Comparison of ENCODE assay signal across 30 cellular contexts in genomic region chr1:99843760-99844159, GRCh38. TPM values are rescaled to one million over a fixed set of nuclear protein-coding genes. Genes with fewer than 3 reads are reported as not detected.
DNase-seq lines count a peak whose midpoint lies in the region; ATAC-seq, FAIRE-seq and TF ChIP-seq lines count a peak whose summit lies in the region.
"Had no signal": no experiment of that assay in that cellular context is flagged by ENCODE, and none has a peak within 500 bp of the region (broad histone marks: within the 10 kb centered on the region; RNA-seq: fewer than 3 reads in every experiment).

No MANE protein-coding gene starts in this region.

- 31% methylated on average over 2 of the region's 2 CpGs for WGBS in mammary epithelial cell (ENCODE audit: low coverage, missing lambda C conversion rate)
- 47 to 52% (median 52%) methylated on average over 2 of the region's 2 CpGs for WGBS in psoas muscle, 3 donors

- no peaks in the 10 kb centered on the region for H3K27me3 ChIP-seq in mammary epithelial cell (ENCODE audit: insufficient read depth, low read length)
- H3K27me3 ChIP-seq in breast epithelium, result no peaks in the 10 kb centered on the region
- no peaks in the 10 kb centered on the region for H3K27me3 ChIP-seq in psoas muscle (ENCODE audit: insufficient read depth in 3 of 3, low read length in 2 of 3)
- H3K27me3 ChIP-seq: foreskin keratinocyte, spleen had no signal

- FAIRE-seq in GM12892 (lab: Jason Lieb, UNC), result no peak
- FAIRE-seq: D721Med had no signal

- BruUV-seq in mammary epithelial cell (replicated peaks; lab: Mats Ljungman, UMichigan), result no TSS peak

- intact Hi-C loops in mammary epithelial cell (cut with micrococcal nuclease) (no loop called here), breast epithelium (cut with DNase I; ENCODE audit: low total_unique reads) (no loop called here), psoas muscle (cut with DNase I) (no loop called here), mucosa of descending colon (cut with DNase I, micrococcal nuclease) (no loop called here)

- CTCF ChIA-PET in mammary epithelial cell (lab: Charles Lee; ENCODE audit: low non-redundant PET), result no interaction called here

- TF ChIP-seq POLR2A in breast epithelium (IDR thresholded peaks at IDR 0.05), result no peak
- no peak for TF ChIP-seq POLR2A in GM12892 (IDR thresholded peaks at IDR 0.05; ENCODE audit: low read depth, low read length)

- ATAC-seq in psoas muscle (peak in 3 of 4 donors; percentile 48 to 77 (median 56)), GM21737 (IDR thresholded peaks at IDR 0.05; ENCODE audit: unreplicated experiment) (no peak), mucosa of descending colon (no peak)
- ATAC-seq: activated CD8-positive, alpha-beta T cell treated with anti-CD3 and anti-CD28 coated beads for 36 hours; activated T-helper 17 cell treated with anti-CD3 and anti-CD28 coated beads, Interleukin-2, amount 50 U/mL, for 72 hours; effector memory CD8-positive, alpha-beta T cell; foreskin keratinocyte; left colon; natural killer cell; T-helper 17 cell had no signal

- DNase-seq in mammary epithelial cell, result no peak
- DNase-seq in breast epithelium (ENCODE audit: low spot score in 2 of 2), result no peak
- peak; percentile 65 for DNase-seq in foreskin melanocyte
- no peak for DNase-seq in psoas muscle
- no peak for DNase-seq in GM12892 (ENCODE audit: insufficient read length)
- DNase-seq in mucosa of descending colon, result no peak
- no peak for DNase-seq in DMS79 treated with DMSO at 0.1 percent for 48 hours (lab: John Stamatoyannopoulos, UW)
- DNase-seq: 8988T; activated CD4-positive, alpha-beta T cell treated with anti-CD3 and anti-CD28 coated beads for 1 hour; activated CD8-positive, alpha-beta T cell treated with anti-CD3 and anti-CD28 coated beads for 36 hours; activated naive CD4-positive, alpha-beta T cell treated with anti-CD3 and anti-CD28 coated beads, Interleukin-2, amount 50 U/mL, for 16 hours; amniotic stem cell; cortex of kidney; effector memory CD8-positive, alpha-beta T cell; EL; foreskin keratinocyte; H9; left colon; natural killer cell; NCI-H1417; NCI-H2081 treated with DMSO at 0.1 percent for 48 hours; NCI-H345; retina; SK-N-SH; spleen; T-helper 17 cell had no signal

- no peak overlapping the region for H3K27ac ChIP-seq in mammary epithelial cell (ENCODE audit: insufficient read depth, low read depth, low read length)
- no peak overlapping the region for H3K27ac ChIP-seq in breast epithelium
- H3K27ac ChIP-seq in psoas muscle, result peak overlapping the region; percentile 64
- H3K27ac ChIP-seq: foreskin keratinocyte, RWPE1 had no signal

- no peaks in the 10 kb centered on the region for H4K20me1 ChIP-seq in mammary epithelial cell (ENCODE audit: insufficient read depth, low read length)

- no peak overlapping the region for H3K9ac ChIP-seq in mammary epithelial cell (ENCODE audit: insufficient read depth, low read length)
- H3K9ac ChIP-seq: SK-N-SH had no signal

- H3K79me2 ChIP-seq in mammary epithelial cell (ENCODE audit: insufficient read depth, low read length), result no peaks in the 10 kb centered on the region

- no peak for TF ChIP-seq CTCF in mammary epithelial cell (conservative IDR thresholded peaks at IDR 0.05 in 1 of 2, IDR thresholded peaks at IDR 0.05 in 1 of 2; ENCODE audit: extremely low read depth in 1 of 2, insufficient read depth in 1 of 2, low read depth in 1 of 2, low read length in 2 of 2)
- TF ChIP-seq CTCF in breast epithelium (IDR thresholded peaks at IDR 0.05), result no peak
- TF ChIP-seq CTCF in psoas muscle (IDR thresholded peaks at IDR 0.05), result no peak
- TF ChIP-seq CTCF in mucosa of descending colon (IDR thresholded peaks at IDR 0.05), result no peak

- H3K4me3 ChIP-seq in mammary epithelial cell (replicated peaks in 1 of 3; ENCODE audit: insufficient read depth in 1 of 3, low read depth in 2 of 3, low read length in 3 of 3), result no peak overlapping the region
- H3K4me3 ChIP-seq in breast epithelium, result no peak overlapping the region
- H3K4me3 ChIP-seq in psoas muscle, result no peak overlapping the region
- H3K4me3 ChIP-seq in mucosa of descending colon, result no peak overlapping the region
- H3K4me3 ChIP-seq: spleen had no signal

- H2AFZ ChIP-seq in mammary epithelial cell (ENCODE audit: low read depth, low read length), result peak overlapping the region; percentile 42

- dilution Hi-C loops in mammary epithelial cell (cut with HindIII; ENCODE audit: low sequenced_read_pairs), result no loop called here

- in situ Hi-C loops in mammary epithelial cell (cut with MboI; ENCODE audit: low sequenced_read_pairs in 2 of 2), result no loop called here

- H3K4me2 ChIP-seq in mammary epithelial cell (ENCODE audit: insufficient read depth, low read depth, low read length), result no peak overlapping the region
- H3K4me2 ChIP-seq: SK-N-SH had no signal

- H3K4me1 ChIP-seq in mammary epithelial cell (ENCODE audit: insufficient read depth, low read length), result no peaks in the 10 kb centered on the region
- H3K4me1 ChIP-seq in breast epithelium, result no peaks in the 10 kb centered on the region
- H3K4me1 ChIP-seq in psoas muscle, result peaks cover 30% of the 10 kb centered on the region
- H3K4me1 ChIP-seq in mucosa of descending colon (ENCODE audit: low read depth), result no peaks in the 10 kb centered on the region
- H3K4me1 ChIP-seq: foreskin keratinocyte had no signal

- no peaks in the 10 kb centered on the region for H3K9me3 ChIP-seq in mammary epithelial cell (replicated peaks; ENCODE audit: insufficient read depth, low read length)
- no peaks in the 10 kb centered on the region for H3K9me3 ChIP-seq in breast epithelium
- no peaks in the 10 kb centered on the region for H3K9me3 ChIP-seq in psoas muscle
- no peaks in the 10 kb centered on the region for H3K9me3 ChIP-seq in mucosa of descending colon
- H3K9me3 ChIP-seq: SK-N-SH had no signal

- H3K36me3 ChIP-seq in mammary epithelial cell (ENCODE audit: insufficient read depth, low read length), result no peaks in the 10 kb centered on the region
- no peaks in the 10 kb centered on the region for H3K36me3 ChIP-seq in breast epithelium
- no peaks in the 10 kb centered on the region for H3K36me3 ChIP-seq in psoas muscle (ENCODE audit: insufficient read depth in 1 of 2, low read depth in 1 of 2)
- H3K36me3 ChIP-seq in mucosa of descending colon (ENCODE audit: low read depth), result no peaks in the 10 kb centered on the region
- H3K36me3 ChIP-seq: spleen had no signal

RNA-seq across cellular contexts. Expression of gene AGL, which starts 6.4 kb away (rescaled TPM):
- total RNA-seq in mammary epithelial cell, result 10 to 100 TPM; 15.6 to 31.3 TPM
- 4.2 TPM for polyA plus RNA-seq in mammary epithelial cell
- polyA minus RNA-seq in mammary epithelial cell, result 13.7 TPM
- total RNA-seq in breast epithelium, result 10 to 100 TPM; 18.4 to 31.6 (median 26.6) TPM
- total RNA-seq in psoas muscle, result 100 to 1,000 TPM; 110 to 159 (median 116) TPM
- polyA plus RNA-seq in psoas muscle, result 10 to 100 TPM in 2 of 3 donors, 1 to 10 TPM in 1; 8.4 to 82.7 (median 33.7) TPM
- 17.2 TPM for polyA plus RNA-seq in GM12892 (2012; ENCODE audit: missing spikeins)
- 10 to 100 TPM; 24.6 to 28.2 (median 27.5) TPM for total RNA-seq in mucosa of descending colon

Comparison
In these comparisons a context has a peak if more than half of its experiments do, and no peak if none do; other contexts are left out.
1. ATAC-seq: peak in psoas muscle (3 of 4); none in GM21737 (single experiment) and mucosa of descending colon (single experiment).